In genomic region chr2:194004590-194005206, GRCh38 we compare ENCODE assay signal across 16 cellular contexts.
"Had no signal": no experiment of that assay in that cellular context is flagged by ENCODE, and none has a peak within 500 bp of the region (broad histone marks: within the 10 kb centered on the region; RNA-seq: fewer than 3 reads in every experiment).

No MANE protein-coding gene starts in this region.

- H2AFZ ChIP-seq: neural progenitor cell had no signal

- H3K9me3 ChIP-seq: colonic mucosa, ovary, vagina had no signal

- H3K36me3 ChIP-seq: colonic mucosa, esophagus squamous epithelium, left lung, neural progenitor cell, ovary, sigmoid colon, tibial nerve, vagina had no signal

- H3K27me3 ChIP-seq: colonic mucosa, esophagus squamous epithelium, left lung, neural progenitor cell, ovary, sigmoid colon, tibial nerve, vagina had no signal

- DNase-seq: activated CD4-positive, alpha-beta memory T cell treated with anti-CD3 and anti-CD28 coated beads for 36 hours; activated CD4-positive, alpha-beta T cell treated with anti-CD3 and anti-CD28 coated beads for 36 hours; activated CD8-positive, alpha-beta memory T cell treated with anti-CD3 and anti-CD28 coated beads, Interleukin-2, amount 10 ng/mL, durations not matched to agents 7 days and 5 days; activated naive CD4-positive, alpha-beta T cell treated with anti-CD3 and anti-CD28 coated beads, Interleukin-2, amount 10 ng/mL, durations not matched to agents 7 days and 5 days; activated T-cell treated with anti-CD3 and anti-CD28 coated beads, Interleukin-2, amount 50 U/mL, for 1 hour; colonic mucosa; esophagus squamous epithelium; islet precursor cell; left lung; ovary; sigmoid colon; T-helper 2 cell had no signal

- H3K4me3 ChIP-seq: colonic mucosa, esophagus squamous epithelium, left lung, neural progenitor cell, ovary, sigmoid colon, tibial nerve, vagina had no signal

- H3K4me2 ChIP-seq: neural progenitor cell had no signal

- ATAC-seq: activated CD4-positive, alpha-beta T cell treated with anti-CD3 and anti-CD28 coated beads for 36 hours; activated CD8-positive, alpha-beta memory T cell treated with anti-CD3 and anti-CD28 coated beads, Interleukin-2, amount 10 ng/mL, durations not matched to agents 7 days and 5 days; left lung; stimulated activated memory B cell treated with anti-CD40 and anti-IgM and Interleukin-4, amounts not matched to agents 10 μg/mL and 1 μg/mL and 100 μg/mL, for 72 hours had no signal

- H3K27ac ChIP-seq: colonic mucosa, esophagus squamous epithelium, left lung, neural progenitor cell, ovary, sigmoid colon, tibial nerve, vagina had no signal

- H3K4me1 ChIP-seq: colonic mucosa, esophagus squamous epithelium, left lung, neural progenitor cell, sigmoid colon, tibial nerve, vagina had no signal
